11 cellular contexts compared by ENCODE assay signal in genomic region chr10:103450201-103450695, GRCh38. TPM values are rescaled to one million over a fixed set of nuclear protein-coding genes. Genes with fewer than 3 reads are reported as not detected.
DNase-seq lines count a peak whose midpoint lies in the region; ATAC-seq and TF ChIP-seq lines count a peak whose summit lies in the region.
"Had no signal": no experiment of that assay in that cellular context is flagged by ENCODE, and none has a peak within 500 bp of the region (broad histone marks: within the 10 kb centered on the region; RNA-seq: fewer than 3 reads in every experiment).

No MANE protein-coding gene starts in this region.

- peaks cover 61% of the 10 kb centered on the region for H3K79me2 ChIP-seq in Loucy (ENCODE audit: insufficient read depth, low read length)

- no peak for TF ChIP-seq POLR2A in gastrocnemius medialis (IDR thresholded peaks at IDR 0.05)

- intact Hi-C loops in gastrocnemius medialis (cut with DNase I; ENCODE audit: low total_unique reads): no loop called here

- peaks cover 55 to 77% (median 71%) of the 10 kb centered on the region in 10 experiments for H3K4me1 ChIP-seq in BLaER1 treated with 17β-estradiol and CSF1 and Interleukin-3, amounts not matched to agents 10 nM and 100 nM
- H3K4me1 ChIP-seq in Loucy (ENCODE audit: insufficient read depth, low read length, poor library complexity, severe bottlenecking) (peaks cover 37% of the 10 kb centered on the region), esophagus (ENCODE audit: control insufficient read depth in 2 of 2, insufficient read depth in 2 of 2, low read length in 1 of 2) (peaks cover 8 to 25% of the 10 kb centered on the region in 2 donors), gastrocnemius medialis (peaks cover 22% of the 10 kb centered on the region in 2 donors)

- no peaks in the 10 kb centered on the region for H3K27me3 ChIP-seq in BLaER1 treated with 17β-estradiol and CSF1 and Interleukin-3, amounts not matched to agents 10 nM and 100 nM
- H3K27me3 ChIP-seq in Loucy (ENCODE audit: insufficient read depth, low read length, poor library complexity, severe bottlenecking) (no peaks in the 10 kb centered on the region), esophagus (ENCODE audit: control insufficient read depth in 1 of 2, insufficient read depth in 2 of 2, low read length in 2 of 2) (no peaks in the 10 kb centered on the region), gastrocnemius medialis (peaks cover 0 to 9% (median 0%) of the 10 kb centered on the region in 3 donors)

- H3K9ac ChIP-seq in BLaER1 treated with 17β-estradiol and CSF1 and Interleukin-3, amounts not matched to agents 10 nM and 100 nM: peak overlapping the region; percentile 79 to 88 (median 83)
- H3K9ac ChIP-seq in Loucy (ENCODE audit: low read depth, low read length, poor library complexity, severe bottlenecking): peak overlapping the region; percentile 88

- ATAC-seq in gastrocnemius medialis (no peak), HG03442 (IDR thresholded peaks at IDR 0.05; ENCODE audit: unreplicated experiment) (no peak), HG02798 (IDR thresholded peaks at IDR 0.05; ENCODE audit: poor library complexity, unreplicated experiment) (no peak)

- peak overlapping the region; percentile 93 to 100 (median 97) for H3K4me2 ChIP-seq in BLaER1 treated with 17β-estradiol and CSF1 and Interleukin-3, amounts not matched to agents 10 nM and 100 nM
- peak overlapping the region; percentile 94 for H3K4me2 ChIP-seq in Loucy (ENCODE audit: low read depth, low read length, poor library complexity, severe bottlenecking)

- no peaks in the 10 kb centered on the region for H3K9me2 ChIP-seq in Loucy (replicated peaks; ENCODE audit: low read depth, low read length)

- no peaks in the 10 kb centered on the region for H3F3A ChIP-seq in Loucy (ENCODE audit: low read depth)

- peak overlapping the region; percentile 0 to 84 (median 76); a peak in 18 of 22 replicates for H3K27ac ChIP-seq in BLaER1 treated with 17β-estradiol and CSF1 and Interleukin-3, amounts not matched to agents 10 nM and 100 nM
- H3K27ac ChIP-seq in esophagus (ENCODE audit: low read depth in 2 of 2, low read length in 1 of 2): peak overlapping the region; percentile 0 to 93
- H3K27ac ChIP-seq in gastrocnemius medialis: peak overlapping the region; percentile 80 to 88 (median 84)

- WGBS in esophagus, 2 donors: 85 to 86% methylated on average over 12 of the region's 12 CpGs

- TF ChIP-seq CTCF in Loucy (conservative IDR thresholded peaks at IDR 0.05; ENCODE audit: low read length): no peak
- no peak for TF ChIP-seq CTCF in gastrocnemius medialis (IDR thresholded peaks at IDR 0.05 in 4 of 5, conservative IDR thresholded peaks at IDR 0.05 in 1 of 5)

- H3K4me3 ChIP-seq in BLaER1 treated with 17β-estradiol and CSF1 and Interleukin-3, amounts not matched to agents 10 nM and 100 nM: peak overlapping the region; percentile 73 to 94 (median 82); a peak in 18 of 20 replicates
- peak overlapping the region; percentile 92 for H3K4me3 ChIP-seq in Loucy (ENCODE audit: low read length, poor library complexity, severe bottlenecking)
- H3K4me3 ChIP-seq in esophagus (ENCODE audit: low read depth in 1 of 2, low read length in 2 of 2): peak overlapping the region; percentile 14 to 43
- peak overlapping the region; percentile 65 to 74 (median 69) for H3K4me3 ChIP-seq in gastrocnemius medialis

- DNase-seq in gastrocnemius medialis (no peak), midbrain (lab: John Stamatoyannopoulos, UW) (no peak), NCI-H2081 (lab: John Stamatoyannopoulos, UW) (no peak)
- DNase-seq: cerebellar nuclear complex had no signal

- H4K20me1 ChIP-seq in BLaER1 treated with 17β-estradiol and CSF1 and Interleukin-3, amounts not matched to agents 10 nM and 100 nM: peaks cover 3 to 56% (median 50%) of the 10 kb centered on the region in 11 experiments; a peak in 21 of 22 replicates
- H4K20me1 ChIP-seq in Loucy (ENCODE audit: insufficient read depth, low read length, poor library complexity, severe bottlenecking): peaks cover 16% of the 10 kb centered on the region

- H3K36me3 ChIP-seq in BLaER1 treated with 17β-estradiol and CSF1 and Interleukin-3, amounts not matched to agents 10 nM and 100 nM: peaks cover 44 to 56% (median 49%) of the 10 kb centered on the region in 11 experiments
- H3K36me3 ChIP-seq in Loucy (ENCODE audit: insufficient read depth, low read length): peaks cover 24% of the 10 kb centered on the region; the same call in 1 of the 2 replicates
- H3K36me3 ChIP-seq in esophagus (ENCODE audit: control insufficient read depth in 2 of 2, insufficient read depth in 2 of 2, low read length in 1 of 2): peaks cover 10 to 26% of the 10 kb centered on the region in 2 donors
- H3K36me3 ChIP-seq in gastrocnemius medialis: peaks cover 0 to 44% of the 10 kb centered on the region in 2 donors

- no peak overlapping the region for H2AFZ ChIP-seq in Loucy (ENCODE audit: low read length)

- H3K9me3 ChIP-seq in BLaER1 treated with 17β-estradiol and CSF1 and Interleukin-3, amounts not matched to agents 10 nM and 100 nM (replicated peaks in 1 of 11): no peaks in the 10 kb centered on the region
- H3K9me3 ChIP-seq in Loucy (ENCODE audit: insufficient read depth, low read depth, low read length) (no peaks in the 10 kb centered on the region), esophagus (ENCODE audit: control insufficient read depth in 2 of 2, insufficient read depth in 1 of 2, low read depth in 1 of 2, low read length in 1 of 2) (no peaks in the 10 kb centered on the region), gastrocnemius medialis (no peaks in the 10 kb centered on the region)

- in situ Hi-C loops in gastrocnemius medialis (cut with MboI; ENCODE audit: low sequenced_read_pairs in 4 of 4): no loop called here

RNA-seq across cellular contexts. Expression of gene CALHM2, which starts 1.9 kb away (rescaled TPM):
- polyA plus RNA-seq in esophagus: 1 to 10 TPM; 5.3 to 9.7 TPM
- total RNA-seq in gastrocnemius medialis: 10 to 100 TPM in 3 of 4 donors, 1 to 10 TPM in 1; 8.9 to 19.8 (median 16.9) TPM

RNA-seq across cellular contexts. Expression of gene CALHM1, which starts 8.5 kb away (rescaled TPM):
- not detected for polyA plus RNA-seq in esophagus
- total RNA-seq in gastrocnemius medialis: not detected
- total RNA-seq: M059J, renal cortical epithelial cell had no signal

RNA-seq across cellular contexts. Expression of gene CALHM3, which starts 28.8 kb away (rescaled TPM):
- polyA plus RNA-seq in esophagus: not detected
- total RNA-seq in gastrocnemius medialis: not detected

RNA-seq across cellular contexts. Expression of gene NEURL1, which starts 43.3 kb away (rescaled TPM):
- polyA plus RNA-seq in esophagus: under 1 TPM; 0.10 to 0.11 TPM
- total RNA-seq in gastrocnemius medialis: 100 to 1,000 TPM in 2 of 4 donors, 10 to 100 TPM in 2; 67.6 to 147 (median 110) TPM

RNA-seq across cellular contexts. Expression of gene PDCD11, which starts 53.8 kb away (rescaled TPM):
- 10 to 100 TPM; 12.2 to 15.5 TPM for polyA plus RNA-seq in esophagus
- 10 to 100 TPM; 16.7 to 22.7 (median 19.5) TPM for total RNA-seq in gastrocnemius medialis

Comparison
In these comparisons a context has a peak if more than half of its experiments do, and no peak if none do; other contexts are left out.
1. H3K4me3 ChIP-seq: peak in every context shown above with its lines; median percentile 92 in Loucy; 82 in BLaER1 treated with 17β-estradiol and CSF1 and Interleukin-3, amounts not matched to agents 10 nM and 100 nM; 69 in gastrocnemius medialis; 28 in esophagus.